In genomic region chr1:16903054-16903453, GRCh38 we compare ENCODE assay signal across 9 cellular contexts. TPM values are rescaled to one million over a fixed set of nuclear protein-coding genes. Genes with fewer than 3 reads are reported as not detected.
A peak's percentile ranks its signal among the peaks of the same experiment; 100 is the strongest.
DNase-seq lines count a peak whose midpoint lies in the region; ATAC-seq and TF ChIP-seq lines count a peak whose summit lies in the region.
"Had no signal": no experiment of that assay in that cellular context is flagged by ENCODE, and none has a peak within 500 bp of the region (broad histone marks: within the 10 kb centered on the region; RNA-seq: fewer than 3 reads in every experiment).

No MANE protein-coding gene starts in this region.

- peaks cover 0 to 9% of the 10 kb centered on the region in 2 experiments for H3K9me3 ChIP-seq in CD4-positive, CD25-positive, alpha-beta regulatory T cell (ENCODE audit: control insufficient read depth in 2 of 2, low read length in 2 of 2)
- H3K9me3 ChIP-seq in HUES64 (ENCODE audit: insufficient read depth, low read depth, low read length) (no peaks in the 10 kb centered on the region), body of pancreas (peaks cover 0 to 4% (median 0%) of the 10 kb centered on the region in 3 donors), muscle layer of duodenum (ENCODE audit: control insufficient read depth in 1 of 2, low read length in 2 of 2) (no peaks in the 10 kb centered on the region)

- no peak overlapping the region for H3K27ac Mint-ChIP-seq in CD4-positive, CD25-positive, alpha-beta regulatory T cell

- no peak for TF ChIP-seq POLR2A in body of pancreas (IDR thresholded peaks at IDR 0.05)

- peaks cover 0 to 4% (median 0%) of the 10 kb centered on the region in 7 donors for H3K9me3 Mint-ChIP-seq in CD4-positive, CD25-positive, alpha-beta regulatory T cell

- peak overlapping the region; percentile 76 for H3K4me3 ChIP-seq in CD4-positive, CD25-positive, alpha-beta regulatory T cell (ENCODE audit: low read depth, low read length)
- H3K4me3 ChIP-seq in HUES64 (ENCODE audit: low read length): no peak overlapping the region
- H3K4me3 ChIP-seq in body of pancreas: no peak overlapping the region
- peak overlapping the region in 1 of 2 donors; percentile 62 for H3K4me3 ChIP-seq in muscle layer of duodenum (ENCODE audit: low read depth in 1 of 2, low read length in 2 of 2)

- H3K27me3 Mint-ChIP-seq in CD4-positive, CD25-positive, alpha-beta regulatory T cell: peaks cover 4% of the 10 kb centered on the region

- ATAC-seq in CD4-positive, CD25-positive, alpha-beta regulatory T cell (ENCODE audit: low read depth in 2 of 2): no peak
- ATAC-seq in body of pancreas (no peak), HG03460 (IDR thresholded peaks at IDR 0.05; ENCODE audit: unreplicated experiment) (no peak)

- 92% methylated on average over 2 of the region's 2 CpGs for WGBS in HUES64
- WGBS in body of pancreas, 2 donors: 71 to 86% methylated on average over 2 of the region's 2 CpGs

- TF ChIP-seq CTCF in body of pancreas (IDR thresholded peaks at IDR 0.05): no peak

- H3K4me1 Mint-ChIP-seq in CD4-positive, CD25-positive, alpha-beta regulatory T cell: peaks cover 6 to 27% (median 21%) of the 10 kb centered on the region in 4 donors

- peak overlapping the region; percentile 99 for H3K27ac ChIP-seq in CD4-positive, CD25-positive, alpha-beta regulatory T cell (ENCODE audit: insufficient read depth, low read length, poor library complexity, severe bottlenecking)
- peak overlapping the region; percentile 38; the same call in 1 of the 2 replicates for H3K27ac ChIP-seq in HUES64 (ENCODE audit: low read depth, low read length)
- peak overlapping the region in 3 of 4 donors; percentile 1 to 98 (median 92) for H3K27ac ChIP-seq in body of pancreas
- H3K27ac ChIP-seq in muscle layer of duodenum (ENCODE audit: low read length): peak overlapping the region; percentile 98

- peaks cover 3% of the 10 kb centered on the region for H3K36me3 ChIP-seq in CD4-positive, CD25-positive, alpha-beta regulatory T cell (ENCODE audit: control insufficient read depth, insufficient read depth, low read length)
- H3K36me3 ChIP-seq in HUES64 (ENCODE audit: insufficient read depth, low read length): no peaks in the 10 kb centered on the region
- no peaks in the 10 kb centered on the region for H3K36me3 ChIP-seq in body of pancreas (replicated peaks in 1 of 2; ENCODE audit: insufficient read depth in 1 of 2, low read depth in 2 of 2)
- peaks cover 0 to 3% of the 10 kb centered on the region in 2 donors for H3K36me3 ChIP-seq in muscle layer of duodenum (ENCODE audit: control insufficient read depth in 1 of 2, insufficient read depth in 2 of 2, low read length in 2 of 2)

- H3K4me3 Mint-ChIP-seq in CD4-positive, CD25-positive, alpha-beta regulatory T cell: no peak overlapping the region

- no peaks in the 10 kb centered on the region for H3K27me3 ChIP-seq in CD4-positive, CD25-positive, alpha-beta regulatory T cell (ENCODE audit: control insufficient read depth, insufficient read depth, low read length)
- H3K27me3 ChIP-seq in HUES64 (ENCODE audit: insufficient read depth, low read length): no peaks in the 10 kb centered on the region
- H3K27me3 ChIP-seq in body of pancreas: no peaks in the 10 kb centered on the region
- no peaks in the 10 kb centered on the region for H3K27me3 ChIP-seq in muscle layer of duodenum (ENCODE audit: low read depth, low read length)

- no peak overlapping the region for H3K9ac ChIP-seq in HUES64 (ENCODE audit: low read depth, low read length)

- no peak for DNase-seq in CD4-positive, CD25-positive, alpha-beta regulatory T cell
- DNase-seq in body of pancreas (no peak), NCI-H187 (lab: John Stamatoyannopoulos, UW) (no peak), SW480 (ENCODE audit: low spot score) (no peak)
- no peak for DNase-seq in stimulated activated CD8-positive, alpha-beta memory T cell treated with anti-CD3 and anti-CD28 coated beads, Interleukin-4, amount 100 ng/mL, for 48 hours

- peaks cover 29% of the 10 kb centered on the region for H3K4me1 ChIP-seq in CD4-positive, CD25-positive, alpha-beta regulatory T cell (ENCODE audit: control insufficient read depth, insufficient read depth, low read length, poor library complexity, severe bottlenecking)
- peaks cover 23% of the 10 kb centered on the region for H3K4me1 ChIP-seq in HUES64 (ENCODE audit: insufficient read depth, low read length)
- H3K4me1 ChIP-seq in body of pancreas: peaks cover 13% of the 10 kb centered on the region
- H3K4me1 ChIP-seq in muscle layer of duodenum (ENCODE audit: control insufficient read depth in 1 of 2, insufficient read depth in 2 of 2, low read length in 2 of 2): peaks cover 0 to 10% of the 10 kb centered on the region in 2 donors

- intact Hi-C loops in body of pancreas (cut with DNase I): no loop called here

- H3K36me3 Mint-ChIP-seq in CD4-positive, CD25-positive, alpha-beta regulatory T cell: no peaks in the 10 kb centered on the region

RNA-seq across cellular contexts. Expression of gene RNU1-2, which starts 7.3 kb away (rescaled TPM):
- 3,278 TPM for total RNA-seq in CD4-positive, CD25-positive, alpha-beta regulatory T cell
- polyA plus RNA-seq in CD4-positive, CD25-positive, alpha-beta regulatory T cell: 10 to 100 TPM in 1 of 4 donors, not detected in 3; 23.7 TPM
- 27,992 TPM for polyA plus RNA-seq in HUES64 (2013, experiment 1 of 2)
- polyA plus RNA-seq in HUES64 (2013, experiment 2 of 2): 20,955 TPM
- over 10,000 TPM in 1 of 2 donors, under 1 TPM in 1; under 0.01 to 15,479 TPM for total RNA-seq in body of pancreas
- total RNA-seq: myocyte had no signal

RNA-seq across cellular contexts. Expression of gene CROCC, which starts 18.7 kb away (rescaled TPM):
- 46.1 TPM for total RNA-seq in CD4-positive, CD25-positive, alpha-beta regulatory T cell
- 1 to 10 TPM; 3.9 to 5.2 (median 4.2) TPM for polyA plus RNA-seq in CD4-positive, CD25-positive, alpha-beta regulatory T cell
- polyA plus RNA-seq in HUES64 (2013, experiment 1 of 2): 20.0 TPM
- polyA plus RNA-seq in HUES64 (2013, experiment 2 of 2): 23.8 TPM
- 100 to 1,000 TPM in 1 of 2 donors, 10 to 100 TPM in 1; 49.8 to 151 TPM for total RNA-seq in body of pancreas

Comparison
In these comparisons a context has a peak if more than half of its experiments do, and no peak if none do; other contexts are left out.
1. H3K27ac ChIP-seq: peak in every context shown above with its lines; median percentile 99 in CD4-positive, CD25-positive, alpha-beta regulatory T cell; 98 in muscle layer of duodenum; 92 in body of pancreas; 38 in HUES64.